ENCODE assay signal across 20 cellular contexts in genomic region chr21:45584786-45585185, GRCh38. TPM values are rescaled to one million over a fixed set of nuclear protein-coding genes. Genes with fewer than 3 reads are reported as not detected.
DNase-seq lines count a peak whose midpoint lies in the region; ATAC-seq, FAIRE-seq and TF ChIP-seq lines count a peak whose summit lies in the region.
"Had no signal": no experiment of that assay in that cellular context is flagged by ENCODE, and none has a peak within 500 bp of the region (broad histone marks: within the 10 kb centered on the region; RNA-seq: fewer than 3 reads in every experiment).

No MANE protein-coding gene starts in this region.

- H3K4me3 ChIP-seq in right lobe of liver (no peak overlapping the region), HepG2 (replicated peaks in 1 of 3; ENCODE audit: insufficient read depth in 1 of 3, low read depth in 2 of 3, low read length in 3 of 3) (no peak overlapping the region)
- H3K4me3 ChIP-seq: SJSA1 had no signal

- intact Hi-C loops in right lobe of liver (cut with DNase I) (no loop called here), HepG2 (cut with micrococcal nuclease; ENCODE audit: unreplicated experiment) (no loop called here), sciatic nerve (cut with DNase I) (no loop called here)

- CTCF ChIA-PET in HepG2 (lab: Yijun Ruan, JAX; ENCODE audit: low intra/inter-chr PET ratio, low total read pairs), result no interaction called here
- CTCF ChIA-PET in activated CD4-positive, alpha-beta memory T cell treated with anti-CD3 and anti-CD28 coated beads, Interleukin-2, amount 10 ng/mL, durations not matched to agents 7 days and 5 days (lab: Charles Lee), result no interaction called here

- H3K4me1 Mint-ChIP-seq in activated CD4-positive, alpha-beta memory T cell treated with anti-CD3 and anti-CD28 coated beads, Interleukin-2, amount 10 ng/mL, durations not matched to agents 7 days and 5 days, result peaks cover 18% of the 10 kb centered on the region
- H3K4me1 Mint-ChIP-seq: CD4-positive, CD25-positive, alpha-beta regulatory T cell; IgD-negative memory B cell had no signal

- peaks cover 35% of the 10 kb centered on the region for H3K27me3 Mint-ChIP-seq in activated CD4-positive, alpha-beta memory T cell treated with anti-CD3 and anti-CD28 coated beads, Interleukin-2, amount 10 ng/mL, durations not matched to agents 7 days and 5 days

- H3K36me3 ChIP-seq in right lobe of liver (no peaks in the 10 kb centered on the region), HepG2 (replicated peaks in 1 of 2; ENCODE audit: control insufficient read depth in 1 of 2, insufficient read depth in 2 of 2, low read length in 2 of 2) (no peaks in the 10 kb centered on the region)
- H3K36me3 ChIP-seq: BE2C, SJSA1 had no signal

- H3K9me3 Mint-ChIP-seq in activated CD4-positive, alpha-beta memory T cell treated with anti-CD3 and anti-CD28 coated beads, Interleukin-2, amount 10 ng/mL, durations not matched to agents 7 days and 5 days, result peaks cover 40% of the 10 kb centered on the region

- peaks cover 0 to 2% (median 0%) of the 10 kb centered on the region in 4 donors for H3K4me1 ChIP-seq in right lobe of liver
- H3K4me1 ChIP-seq in HepG2 (ENCODE audit: insufficient read depth, low read length), result no peaks in the 10 kb centered on the region
- H3K4me1 ChIP-seq: BE2C, SJSA1 had no signal

- TF ChIP-seq POLR2A in right lobe of liver (IDR thresholded peaks at IDR 0.05) (no peak), HepG2 (IDR thresholded peaks at IDR 0.05; ENCODE audit: insufficient read depth in 1 of 2, low read depth in 2 of 2, low read length in 2 of 2) (no peak)

- no peak for FAIRE-seq in HepG2 (lab: Jason Lieb, UNC)
- FAIRE-seq: HTR-8/SVneo had no signal

- no peak overlapping the region for H3K27ac Mint-ChIP-seq in activated CD4-positive, alpha-beta memory T cell treated with anti-CD3 and anti-CD28 coated beads, Interleukin-2, amount 10 ng/mL, durations not matched to agents 7 days and 5 days
- H3K27ac Mint-ChIP-seq: CD4-positive, CD25-positive, alpha-beta regulatory T cell; IgD-negative memory B cell had no signal

- no peak overlapping the region for H3K4me3 Mint-ChIP-seq in activated CD4-positive, alpha-beta memory T cell treated with anti-CD3 and anti-CD28 coated beads, Interleukin-2, amount 10 ng/mL, durations not matched to agents 7 days and 5 days
- H3K4me3 Mint-ChIP-seq: CD4-positive, CD25-positive, alpha-beta regulatory T cell had no signal

- ATAC-seq in right lobe of liver (no peak), HepG2 (no peak), sciatic nerve (no peak), GM21367 (IDR thresholded peaks at IDR 0.05; ENCODE audit: unreplicated experiment) (no peak)
- ATAC-seq: Right ventricle myocardium inferior had no signal

- H3K36me3 Mint-ChIP-seq in activated CD4-positive, alpha-beta memory T cell treated with anti-CD3 and anti-CD28 coated beads, Interleukin-2, amount 10 ng/mL, durations not matched to agents 7 days and 5 days (ENCODE audit: low read depth), result peaks cover 39% of the 10 kb centered on the region
- H3K36me3 Mint-ChIP-seq: CD4-positive, CD25-positive, alpha-beta regulatory T cell had no signal

- WGBS in right lobe of liver (ENCODE audit: insufficient coverage, low coverage, low lambda C conversion rate, missing lambda C conversion rate), result 78% methylated on average over 4 of the region's 4 CpGs
- WGBS in HepG2 (ENCODE audit: low lambda C conversion rate), result 0% methylated on average over 2 of the region's 4 CpGs

- DNase-seq in right lobe of liver, result peak in 2 of 3 donors; percentile 11 to 16
- no peak for DNase-seq in HepG2 (ENCODE audit: low spot score)
- peak; percentile 5 for DNase-seq in islet precursor cell
- DNase-seq in sciatic nerve (ENCODE audit: low spot score), result peak; percentile 21
- DNase-seq in MV-4-11 (lab: John Stamatoyannopoulos, UW), result no peak
- no peak for DNase-seq in activated CD4-positive, alpha-beta memory T cell treated with anti-CD3 and anti-CD28 coated beads, Interleukin-2, amount 10 ng/mL, durations not matched to agents 7 days and 5 days
- DNase-seq: BE2C; CD4-positive, CD25-positive, alpha-beta regulatory T cell; COR-L47; DMS79; NCI-H1417; NCI-H187; NCI-H446 treated with DMSO at 0.1 percent for 48 hours; NCI-H526 treated with DMSO at 0.1 percent for 48 hours; OCI-M1 had no signal

- H4K20me1 ChIP-seq in HepG2 (ENCODE audit: insufficient read depth, low read length), result no peaks in the 10 kb centered on the region

- POLR2A ChIA-PET in HepG2 (lab: Yijun Ruan, JAX), result no interaction called here
- POLR2A ChIA-PET in activated CD4-positive, alpha-beta memory T cell treated with anti-CD3 and anti-CD28 coated beads, Interleukin-2, amount 10 ng/mL, durations not matched to agents 7 days and 5 days (lab: Charles Lee), result no interaction called here

- no peak overlapping the region for H3K9ac ChIP-seq in HepG2 (ENCODE audit: insufficient read depth, low read depth, low read length)

- H2AFZ ChIP-seq in HepG2 (ENCODE audit: low read length), result no peak overlapping the region

- TF ChIP-seq EP300 in HepG2 (IDR thresholded peaks at IDR 0.05; ENCODE audit: low read depth in 2 of 2, low read length in 2 of 2) (no peak), HepG2 (CRISPR knock-in tag; IDR thresholded peaks at IDR 0.05; ENCODE audit: borderline replicate concordance) (no peak)

- no peak for TF ChIP-seq RAD21 in HepG2 (CRISPR knock-in tag; IDR thresholded peaks at IDR 0.05)

- no TSS peak for BruUV-seq in HepG2 (replicated peaks; lab: Mats Ljungman, UMichigan)

- no peak overlapping the region for H3K4me2 ChIP-seq in HepG2 (ENCODE audit: low read depth, low read length)

- no peaks in the 10 kb centered on the region for H3K9me3 ChIP-seq in right lobe of liver
- peaks cover 15% of the 10 kb centered on the region for H3K9me3 ChIP-seq in HepG2 (ENCODE audit: low read length)
- H3K9me3 ChIP-seq: BE2C had no signal

- in situ Hi-C loops in HepG2 (cut with HindIII; ENCODE audit: extremely low pct_ligation_motif_present, low pct_unique_long_range_greater_than_20kb), result no loop called here

- no peak overlapping the region for H3K27ac ChIP-seq in right lobe of liver
- no peak overlapping the region for H3K27ac ChIP-seq in HepG2 (ENCODE audit: extremely low read length, insufficient read depth, low read length)
- H3K27ac ChIP-seq: SJSA1 had no signal

- H3K79me2 ChIP-seq in HepG2 (ENCODE audit: insufficient read depth, low read length), result no peaks in the 10 kb centered on the region

- no peak for TF ChIP-seq CTCF in right lobe of liver (IDR thresholded peaks at IDR 0.05)
- no peak for TF ChIP-seq CTCF in HepG2 (CRISPR knock-in tag; IDR thresholded peaks at IDR 0.05)

- H3K27me3 ChIP-seq in right lobe of liver (no peaks in the 10 kb centered on the region), HepG2 (ENCODE audit: control insufficient read depth in 1 of 2, insufficient read depth in 2 of 2, low read length in 2 of 2) (peaks cover 1 to 2% of the 10 kb centered on the region in 2 experiments; a peak in 2 of 5 replicates)
- H3K27me3 ChIP-seq: BE2C, SJSA1 had no signal

RNA-seq across cellular contexts. Expression of gene SLC19A1, which starts 42.5 kb away (rescaled TPM):
- 10 to 100 TPM in 4 of 6 experiments, 1 to 10 TPM in 2; 4.5 to 24.5 (median 15.7) TPM for total RNA-seq in right lobe of liver
- 12.6 and 21.8 TPM in 2 replicates for total RNA-seq in HepG2 (2016; rRNA removed; fragmentation: Illumina TruSeq; extraction: Trizol)
- 4.8 and 5.6 TPM in 2 replicates for total RNA-seq in HepG2 (2016; cell fraction: cytosol; rRNA removed; fragmentation: Illumina TruSeq; extraction: Trizol; ENCODE audit: low read depth)
- total RNA-seq in HepG2 (2016; cell fraction: insoluble cytoplasmic fraction; rRNA removed; fragmentation: Illumina TruSeq; extraction: Trizol), result 11.0 and 23.6 TPM in 2 replicates
- 10.8 TPM in 2 replicates for total RNA-seq in HepG2 (2016; cell fraction: membrane; rRNA removed; fragmentation: Illumina TruSeq; extraction: Trizol)
- total RNA-seq in HepG2 (2016; cell fraction: nucleus; rRNA removed; fragmentation: Illumina TruSeq; extraction: Trizol), result 21.2 and 27.4 TPM in 2 replicates
- 23.0 and 31.0 TPM in 2 replicates for polyA plus RNA-seq in HepG2 (2011; rRNA removed)
- polyA plus RNA-seq in HepG2 (2011; cell fraction: cytosol; rRNA removed), result 14.5 and 24.7 TPM in 2 replicates
- polyA plus RNA-seq in HepG2 (2011; cell fraction: nucleus; rRNA removed), result 49.0 and 62.1 TPM in 2 replicates
- 18.0 and 36.8 TPM in 2 replicates for polyA plus RNA-seq in HepG2 (2012)
- polyA plus RNA-seq in HepG2 (2016; cell fraction: cytosol; fragmentation: Illumina TruSeq; extraction: Trizol; ENCODE audit: low read depth), result 3.7 and 4.0 TPM in 2 replicates
- polyA plus RNA-seq in HepG2 (2016; cell fraction: insoluble cytoplasmic fraction; fragmentation: Illumina TruSeq; extraction: Trizol; ENCODE audit: low read depth), result 11.1 and 13.0 TPM in 2 replicates
- 6.4 and 7.2 TPM in 2 replicates for polyA plus RNA-seq in HepG2 (2016; cell fraction: membrane; fragmentation: Illumina TruSeq; extraction: Trizol; ENCODE audit: low read depth)
- 44.5 and 46.0 TPM in 2 replicates for polyA plus RNA-seq in HepG2 (2016; cell fraction: nucleus; fragmentation: Illumina TruSeq; extraction: Trizol; ENCODE audit: insufficient read depth, low read depth)
- 42.0 and 128 TPM in 2 replicates for polyA minus RNA-seq in HepG2 (2011; rRNA and poly(A)+ RNA removed; ENCODE audit: low replicate concordance)
- 32.2 and 34.4 TPM in 2 replicates for polyA minus RNA-seq in HepG2 (2011; cell fraction: cytosol; rRNA and poly(A)+ RNA removed)
- 12.2 and 14.7 TPM in 2 replicates for polyA minus RNA-seq in HepG2 (2011; cell fraction: nucleus; rRNA and poly(A)+ RNA removed)
- total RNA-seq in sciatic nerve, result 10.2 TPM
- 10 to 100 TPM; 30.0 to 31.2 TPM for total RNA-seq in activated CD4-positive, alpha-beta memory T cell treated with anti-CD3 and anti-CD28 coated beads, Interleukin-2, amount 10 ng/mL, durations not matched to agents 7 days and 5 days

RNA-seq across cellular contexts. Expression of gene PCBP3, which starts 58.7 kb away (rescaled TPM):
- total RNA-seq in right lobe of liver, result 1 to 10 TPM in 1 of 6 experiments, under 1 TPM in 5; 0.37 to 1.5 (median 0.69) TPM
- not detected in 2 replicates for total RNA-seq in HepG2 (2016; rRNA removed; fragmentation: Illumina TruSeq; extraction: Trizol)
- not detected in 2 replicates for total RNA-seq in HepG2 (2016; cell fraction: cytosol; rRNA removed; fragmentation: Illumina TruSeq; extraction: Trizol; ENCODE audit: low read depth)
- not detected in 2 replicates for total RNA-seq in HepG2 (2016; cell fraction: insoluble cytoplasmic fraction; rRNA removed; fragmentation: Illumina TruSeq; extraction: Trizol)
- total RNA-seq in HepG2 (2016; cell fraction: membrane; rRNA removed; fragmentation: Illumina TruSeq; extraction: Trizol), result not detected in 2 replicates
- not detected in 2 replicates for total RNA-seq in HepG2 (2016; cell fraction: nucleus; rRNA removed; fragmentation: Illumina TruSeq; extraction: Trizol)
- not detected in 2 replicates for polyA plus RNA-seq in HepG2 (2011; rRNA removed)
- not detected in 2 replicates for polyA plus RNA-seq in HepG2 (2011; cell fraction: cytosol; rRNA removed)
- polyA plus RNA-seq in HepG2 (2011; cell fraction: nucleus; rRNA removed), result not detected in 2 replicates
- not detected in 2 replicates for polyA plus RNA-seq in HepG2 (2012)
- not detected in 2 replicates for polyA plus RNA-seq in HepG2 (2016; cell fraction: cytosol; fragmentation: Illumina TruSeq; extraction: Trizol; ENCODE audit: low read depth)
- not detected in 2 replicates for polyA plus RNA-seq in HepG2 (2016; cell fraction: insoluble cytoplasmic fraction; fragmentation: Illumina TruSeq; extraction: Trizol; ENCODE audit: low read depth)
- polyA plus RNA-seq in HepG2 (2016; cell fraction: membrane; fragmentation: Illumina TruSeq; extraction: Trizol; ENCODE audit: low read depth), result not detected in 2 replicates
- polyA plus RNA-seq in HepG2 (2016; cell fraction: nucleus; fragmentation: Illumina TruSeq; extraction: Trizol; ENCODE audit: insufficient read depth, low read depth), result not detected in 2 replicates
- polyA minus RNA-seq in HepG2 (2011; rRNA and poly(A)+ RNA removed; ENCODE audit: low replicate concordance), result not detected in 2 replicates
- not detected in 2 replicates for polyA minus RNA-seq in HepG2 (2011; cell fraction: cytosol; rRNA and poly(A)+ RNA removed)
- polyA minus RNA-seq in HepG2 (2011; cell fraction: nucleus; rRNA and poly(A)+ RNA removed), result not detected in 2 replicates
- 14.1 TPM for total RNA-seq in sciatic nerve
- total RNA-seq in activated CD4-positive, alpha-beta memory T cell treated with anti-CD3 and anti-CD28 coated beads, Interleukin-2, amount 10 ng/mL, durations not matched to agents 7 days and 5 days, result 1 to 10 TPM; 3.4 to 3.9 TPM

Comparison
In these comparisons a context has a peak if more than half of its experiments do, and no peak if none do; other contexts are left out.
1. DNase-seq: peak in right lobe of liver (2 of 3), islet precursor cell (single experiment) and sciatic nerve (single experiment); none in HepG2 (single experiment), MV-4-11 (single experiment) and activated CD4-positive, alpha-beta memory T cell treated with anti-CD3 and anti-CD28 coated beads, Interleukin-2, amount 10 ng/mL, durations not matched to agents 7 days and 5 days (single experiment).